ENCODE assay signal across 18 cellular contexts in the genomic region with DNA sequence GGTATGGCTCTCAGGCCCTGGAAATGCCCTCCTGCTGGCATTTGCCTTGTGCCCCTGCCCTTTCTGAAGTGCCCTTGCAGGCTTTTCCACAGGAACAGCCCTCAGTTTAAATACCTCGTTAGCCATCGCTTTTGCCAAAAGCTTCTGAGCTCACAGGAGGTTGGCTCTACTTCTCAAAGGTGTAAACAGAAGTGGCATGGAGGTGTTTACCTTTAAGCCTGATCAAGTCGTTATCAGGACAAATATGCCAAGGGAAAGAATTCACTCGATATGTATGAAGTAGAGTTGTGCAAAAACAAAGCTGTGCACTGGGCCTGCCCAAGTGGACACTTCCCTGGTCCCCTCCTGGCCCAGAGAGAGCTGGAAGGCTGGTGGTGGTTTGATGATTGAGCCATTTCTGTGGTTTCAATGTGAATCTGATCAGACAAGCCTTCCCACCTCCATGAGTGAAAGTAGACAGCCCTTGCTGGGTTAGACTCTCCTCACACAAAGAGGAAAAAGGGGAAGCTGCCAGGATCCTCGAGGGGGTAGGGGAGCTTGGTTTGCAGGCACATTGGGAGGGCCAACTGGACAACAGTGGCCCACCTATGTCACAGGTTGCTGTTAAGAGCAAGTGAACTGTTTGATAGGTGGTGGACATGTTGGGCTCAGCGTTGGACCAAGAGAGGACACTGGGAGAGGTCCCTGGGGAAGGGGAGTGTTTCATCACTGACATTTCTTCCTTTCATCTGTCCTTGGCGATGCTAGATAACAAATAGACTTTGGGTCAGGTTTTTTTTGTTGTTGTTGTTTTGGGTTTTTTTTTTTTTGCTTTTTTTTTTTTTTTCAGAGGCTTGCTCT.
DNase-seq lines count a peak whose midpoint lies in the region; ATAC-seq, FAIRE-seq and TF ChIP-seq lines count a peak whose summit lies in the region.
"Had no signal": no experiment of that assay in that cellular context is flagged by ENCODE, and none has a peak within 500 bp of the region (broad histone marks: within the 10 kb centered on the region; RNA-seq: fewer than 3 reads in every experiment).

No MANE protein-coding gene starts in this region.

- H3K27ac ChIP-seq in K562 (ENCODE audit: extremely low read depth, low read depth, low read length) (peak overlapping the region; percentile 20; the same call in 1 of the 3 replicates), right lobe of liver (peak overlapping the region in 2 of 3 donors; percentile 3)
- H3K27ac ChIP-seq: Peyer's patch, SK-N-MC had no signal

- no peaks in the 10 kb centered on the region for H3K9me1 ChIP-seq in K562 (ENCODE audit: control insufficient read depth, insufficient read depth, low read length)

- TF ChIP-seq POLR2A in K562 (conservative IDR thresholded peaks at IDR 0.05) = no peak
- TF ChIP-seq POLR2A in right lobe of liver (IDR thresholded peaks at IDR 0.05) = no peak
- no peak for TF ChIP-seq POLR2A in H54 (IDR thresholded peaks at IDR 0.05; ENCODE audit: low read depth, low read length)

- H2AFZ ChIP-seq in K562 (ENCODE audit: low read depth, low read length) = 0 out of 2 replicates have a peak overlapping the region, but pooled peaks have one; percentile 16

- TF ChIP-seq RAD21 in K562 (CRISPR knock-in tag; conservative IDR thresholded peaks at IDR 0.05 in 1 of 2, IDR thresholded peaks at IDR 0.05 in 1 of 2) = no peak

- 52% methylated on average over 7 of the region's 7 CpGs for WGBS in K562 (ENCODE audit: insufficient coverage, low coverage, missing lambda C conversion rate)
- WGBS in right lobe of liver (ENCODE audit: insufficient coverage, low coverage, low lambda C conversion rate, missing lambda C conversion rate) = 62% methylated on average over 7 of the region's 7 CpGs

- H3K36me3 ChIP-seq in K562 (ENCODE audit: control insufficient read depth, insufficient read depth, low read length) (no peaks in the 10 kb centered on the region), right lobe of liver (no peaks in the 10 kb centered on the region)
- H3K36me3 ChIP-seq: Peyer's patch had no signal

- H3K79me2 ChIP-seq in K562 (ENCODE audit: control insufficient read depth, insufficient read depth, low read length) = peaks cover 14% of the 10 kb centered on the region; the same call in 2 of the 3 replicates

- peak overlapping the region; percentile 45; the same call in 1 of the 2 replicates for H3K4me2 ChIP-seq in K562 (ENCODE audit: insufficient read depth, low read length)

- no TSS peak for BruUV-seq in K562 (replicated peaks; lab: Mats Ljungman, UMichigan)

- H3K4me3 ChIP-seq in K562 = no peak overlapping the region
- no peak overlapping the region for H3K4me3 ChIP-seq in right lobe of liver
- H3K4me3 ChIP-seq: Peyer's patch, SK-N-MC had no signal

- H3K9me3 ChIP-seq in K562 (replicated peaks; ENCODE audit: control insufficient read depth, insufficient read depth, low read depth, low read length) = no peaks in the 10 kb centered on the region
- no peaks in the 10 kb centered on the region for H3K9me3 ChIP-seq in right lobe of liver
- H3K9me3 ChIP-seq: Peyer's patch had no signal

- TF ChIP-seq EP300 in K562 (IDR thresholded peaks at IDR 0.05; ENCODE audit: low read length) = no peak

- H3K27me3 ChIP-seq in K562 (ENCODE audit: control insufficient read depth in 2 of 2, insufficient read depth in 2 of 2, low read length in 2 of 2) (no peaks in the 10 kb centered on the region; a peak in 1 of 5 replicates), right lobe of liver (no peaks in the 10 kb centered on the region)
- H3K27me3 ChIP-seq: Peyer's patch had no signal

- peak; percentile 72 for ATAC-seq in K562
- ATAC-seq in right lobe of liver = peak; percentile 71 to 90 (median 79)

- POLR2A ChIA-PET in K562 (lab: Yijun Ruan, JAX) = interaction anchor here (0.5 to 0.8 kb wide), 3 partner anchors 8 to 96 kb away, joined by 3 to 4 read pairs (median 4); no protein-coding TSS in a partner anchor

- FAIRE-seq in K562 (lab: Jason Lieb, UNC) (no peak), H54 (lab: Jason Lieb, UNC) (no peak)
- FAIRE-seq: GM12892 had no signal

- CTCF ChIA-PET in K562 (lab: Yijun Ruan, JAX; ENCODE audit: low intra/inter-chr PET ratio) = no interaction called here

- H4K20me1 ChIP-seq in K562 (replicated peaks; ENCODE audit: control insufficient read depth, insufficient read depth, low read length) = no peaks in the 10 kb centered on the region

- TF ChIP-seq CTCF in K562 (IDR thresholded peaks at IDR 0.05 in 2 of 3, conservative IDR thresholded peaks at IDR 0.05 in 1 of 3; ENCODE audit: insufficient read depth in 2 of 3, low read depth in 1 of 3, low read length in 3 of 3) (no peak), right lobe of liver (IDR thresholded peaks at IDR 0.05) (peak in 1 of 4 donors; percentile 1)

- peak overlapping the region in 1 of 2 experiments; percentile 77; a peak in 1 of 4 replicates for H3K9ac ChIP-seq in K562 (ENCODE audit: insufficient read depth in 1 of 2, low read depth in 2 of 2, low read length in 2 of 2)

- H3K4me1 ChIP-seq in K562 (replicated peaks in 1 of 2; ENCODE audit: control insufficient read depth in 2 of 2, insufficient read depth in 2 of 2, low read length in 2 of 2) (peaks cover 10 to 17% of the 10 kb centered on the region in 2 experiments), right lobe of liver (peaks cover 0 to 10% (median 0%) of the 10 kb centered on the region in 4 donors)
- H3K4me1 ChIP-seq: Peyer's patch had no signal

- intact Hi-C loops in K562 (cut with micrococcal nuclease) = no loop called here
- intact Hi-C loops in right lobe of liver (cut with DNase I) = no loop called here

- DNase-seq in KBM-7 = peak; percentile 47
- peak; percentile 56 for DNase-seq in MV-4-11 (lab: John Stamatoyannopoulos, UW)
- no peak for DNase-seq in K562 (ENCODE audit: extremely low read depth in 1 of 4, low spot score in 3 of 4)
- DNase-seq in right lobe of liver = no peak
- no peak for DNase-seq in H54 (ENCODE audit: insufficient read length, low spot score)
- DNase-seq in activated naive CD4-positive, alpha-beta T cell treated with Interleukin-2 at 50 U/mL for 16 hours = no peak
- no peak for DNase-seq in DMS153 treated with DMSO at 0.1 percent for 48 hours (lab: John Stamatoyannopoulos, UW; ENCODE audit: unreplicated experiment)
- DNase-seq: ACHN, AML-193, Karpas-422, MM.1S, NCI-H1417 treated with DMSO at 0.1 percent for 48 hours, NCI-H2081, NCI-H510A treated with DMSO at 0.1 percent for 48 hours, Peyer's patch, Right ventricle myocardium superior had no signal

- in situ Hi-C loops in KBM-7 (cut with MboI; ENCODE audit: low pct_unique_long_range_greater_than_20kb, low sequenced_read_pairs) (no loop called here), K562 (cut with MboI) (no loop called here)

TF ChIP-seq in K562, 482 proteins besides CTCF, POLR2A, EP300 and RAD21 (continues in another document):
- TF ChIP-seq FOXP1 (CRISPR knock-in tag; IDR thresholded peaks at IDR 0.05) (0 out of 2 replicates have a peak, but pooled peaks have one; percentile 7), TEAD4 (IDR thresholded peaks at IDR 0.05; ENCODE audit: low read length) (no peak; the same call in 1 of the 2 replicates), TEAD4 (CRISPR knock-in tag; IDR thresholded peaks at IDR 0.05; ENCODE audit: borderline replicate concordance) (0 out of 2 replicates have a peak, but pooled peaks have one; percentile 51), FOXK2 (conservative IDR thresholded peaks at IDR 0.05 in 1 of 2, IDR thresholded peaks at IDR 0.05 in 1 of 2; ENCODE audit: low read depth in 2 of 2) (0 out of 4 replicates have a peak, but pooled peaks have one; percentile 23), SMARCE1 (IDR thresholded peaks at IDR 0.05) (peak; percentile 64; the same call in 1 of the 2 replicates), ZNF830 (CRISPR knock-in tag; IDR thresholded peaks at IDR 0.05) (0 out of 2 replicates have a peak, but pooled peaks have one; percentile 17), ZNF766 (CRISPR knock-in tag; conservative IDR thresholded peaks at IDR 0.05) (peak; percentile 33; the same call in 1 of the 2 replicates), CEBPB (tag; IDR thresholded peaks at IDR 0.05) (peak; percentile 51; the same call in 1 of the 2 replicates), ZNF143 (CRISPR knock-in tag; IDR thresholded peaks at IDR 0.05) (0 out of 2 replicates have a peak, but pooled peaks have one; percentile 20)
- TF ChIP-seq, protein P1, sequence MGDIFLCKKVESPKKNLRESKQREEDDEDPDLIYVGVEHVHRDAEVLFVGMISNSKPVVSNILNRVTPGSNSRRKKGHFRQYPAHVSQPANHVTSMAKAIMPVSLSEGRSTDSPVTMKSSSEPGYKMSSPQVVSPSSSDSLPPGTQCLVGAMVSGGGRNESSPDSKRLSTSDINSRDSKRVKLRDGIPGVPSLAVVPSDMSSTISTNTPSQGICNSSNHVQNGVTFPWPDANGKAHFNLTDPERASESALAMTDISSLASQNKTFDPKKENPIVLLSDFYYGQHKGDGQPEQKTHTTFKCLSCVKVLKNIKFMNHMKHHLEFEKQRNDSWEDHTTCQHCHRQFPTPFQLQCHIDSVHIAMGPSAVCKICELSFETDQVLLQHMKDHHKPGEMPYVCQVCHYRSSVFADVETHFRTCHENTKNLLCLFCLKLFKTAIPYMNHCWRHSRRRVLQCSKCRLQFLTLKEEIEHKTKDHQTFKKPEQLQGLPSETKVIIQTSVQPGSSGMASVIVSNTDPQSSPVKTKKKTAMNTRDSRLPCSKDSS (IDR thresholded peaks at IDR 0.05; ENCODE audit: low read depth, partially characterized antibody) = no peak
- TF ChIP-seq, protein P2, sequence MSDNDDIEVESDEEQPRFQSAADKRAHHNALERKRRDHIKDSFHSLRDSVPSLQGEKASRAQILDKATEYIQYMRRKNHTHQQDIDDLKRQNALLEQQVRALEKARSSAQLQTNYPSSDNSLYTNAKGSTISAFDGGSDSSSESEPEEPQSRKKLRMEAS (CRISPR knock-in tag; IDR thresholded peaks at IDR 0.05) = peak; percentile 43; the same call in 1 of the 2 replicates
- TF ChIP-seq, protein P3, sequence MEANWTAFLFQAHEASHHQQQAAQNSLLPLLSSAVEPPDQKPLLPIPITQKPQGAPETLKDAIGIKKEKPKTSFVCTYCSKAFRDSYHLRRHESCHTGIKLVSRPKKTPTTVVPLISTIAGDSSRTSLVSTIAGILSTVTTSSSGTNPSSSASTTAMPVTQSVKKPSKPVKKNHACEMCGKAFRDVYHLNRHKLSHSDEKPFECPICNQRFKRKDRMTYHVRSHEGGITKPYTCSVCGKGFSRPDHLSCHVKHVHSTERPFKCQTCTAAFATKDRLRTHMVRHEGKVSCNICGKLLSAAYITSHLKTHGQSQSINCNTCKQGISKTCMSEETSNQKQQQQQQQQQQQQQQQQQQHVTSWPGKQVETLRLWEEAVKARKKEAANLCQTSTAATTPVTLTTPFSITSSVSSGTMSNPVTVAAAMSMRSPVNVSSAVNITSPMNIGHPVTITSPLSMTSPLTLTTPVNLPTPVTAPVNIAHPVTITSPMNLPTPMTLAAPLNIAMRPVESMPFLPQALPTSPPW (CRISPR knock-in tag; IDR thresholded peaks at IDR 0.05) = no peak; the same call in 1 of the 2 replicates

Comparison
In these comparisons a context has a peak if more than half of its experiments do, and no peak if none do; other contexts are left out.
1. DNase-seq: peak in KBM-7 (single experiment) and MV-4-11 (single experiment); none in K562 (0 of 4), right lobe of liver (0 of 3), H54 (single experiment), activated naive CD4-positive, alpha-beta T cell treated with Interleukin-2 at 50 U/mL for 16 hours (single experiment) and DMS153 treated with DMSO at 0.1 percent for 48 hours (single experiment).